In genomic region chr5:160174780-160175437, GRCh38 we compare ENCODE assay signal across 16 cellular contexts. TPM values are rescaled to one million over a fixed set of nuclear protein-coding genes. Genes with fewer than 3 reads are reported as not detected.
DNase-seq lines count a peak whose midpoint lies in the region; ATAC-seq and TF ChIP-seq lines count a peak whose summit lies in the region.
"Had no signal": no experiment of that assay in that cellular context is flagged by ENCODE, and none has a peak within 500 bp of the region (broad histone marks: within the 10 kb centered on the region; RNA-seq: fewer than 3 reads in every experiment).

No MANE protein-coding gene starts in this region.

- TF ChIP-seq CTCF in coronary artery (IDR thresholded peaks at IDR 0.05) = no peak
- TF ChIP-seq CTCF in nephron progenitor cell (IDR thresholded peaks at IDR 0.05) = no peak
- no peak for TF ChIP-seq CTCF in tibial artery (IDR thresholded peaks at IDR 0.05)

- no peak for ATAC-seq in GM19324 (IDR thresholded peaks at IDR 0.05; ENCODE audit: low FRiP score, unreplicated experiment)
- ATAC-seq: HCT116 had no signal

- H3K9me3 ChIP-seq in tibial artery = no peaks in the 10 kb centered on the region

- H3K4me3 ChIP-seq in coronary artery (peak overlapping the region; percentile 37), tibial artery (peak overlapping the region; percentile 34 to 47)

- peaks cover 0 to 26% (median 13%) of the 10 kb centered on the region in 4 donors for H3K4me1 ChIP-seq in tibial artery

- no peaks in the 10 kb centered on the region for H3K27me3 ChIP-seq in tibial artery

- intact Hi-C loops in tibial artery (cut with DNase I; ENCODE audit: low total_unique reads) = no loop called here

- DNase-seq in SK-N-DZ (ENCODE audit: low spot score) = peak; percentile 27
- DNase-seq in coronary artery (ENCODE audit: low spot score) = no peak
- no peak for DNase-seq in nephron progenitor cell
- no peak for DNase-seq in tibial artery
- no peak for DNase-seq in Ammon's horn (ENCODE audit: low spot score)
- DNase-seq in DMS 273 treated with DMSO at 0.1 percent for 48 hours (lab: John Stamatoyannopoulos, UW) = no peak
- DNase-seq: activated CD4-positive, alpha-beta T cell treated with anti-CD3 and anti-CD28 coated beads, Interleukin-2, amount 50 U/mL, for 4 hours; activated T-cell treated with anti-CD3 and anti-CD28 coated beads, Interleukin-2, amount 50 U/mL, for 1 hour; naive B cell; NCI-H2029 treated with DMSO at 0.1 percent for 48 hours; NCI-H748 treated with DMSO at 0.1 percent for 48 hours had no signal

- no peaks in the 10 kb centered on the region for H3K36me3 Mint-ChIP-seq in nephron progenitor cell (ENCODE audit: low read depth)
- H3K36me3 Mint-ChIP-seq: activated naive CD8-positive, alpha-beta T cell; naive B cell had no signal

- H3K27me3 Mint-ChIP-seq in nephron progenitor cell (ENCODE audit: low read depth, poor library complexity) = peaks cover 3% of the 10 kb centered on the region
- H3K27me3 Mint-ChIP-seq: activated naive CD8-positive, alpha-beta T cell had no signal

- peak overlapping the region; percentile 97 for H3K27ac Mint-ChIP-seq in nephron progenitor cell
- H3K27ac Mint-ChIP-seq: activated naive CD8-positive, alpha-beta T cell; naive B cell had no signal

- H3K27ac ChIP-seq in coronary artery (peak overlapping the region; percentile 67 to 70), tibial artery (peak overlapping the region; percentile 85 to 87)
- H3K27ac ChIP-seq: C4-2B had no signal

- H3K9me3 Mint-ChIP-seq in nephron progenitor cell = no peaks in the 10 kb centered on the region
- H3K9me3 Mint-ChIP-seq: naive B cell had no signal

- peaks cover 57% of the 10 kb centered on the region for H3K4me1 Mint-ChIP-seq in nephron progenitor cell
- H3K4me1 Mint-ChIP-seq: naive B cell had no signal

- H3K4me3 Mint-ChIP-seq in nephron progenitor cell = peak overlapping the region; percentile 34
- H3K4me3 Mint-ChIP-seq: activated naive CD8-positive, alpha-beta T cell had no signal

- H3K36me3 ChIP-seq in tibial artery = no peaks in the 10 kb centered on the region

RNA-seq across cellular contexts. Expression of gene FABP6, which starts 54.4 kb away (rescaled TPM):
- 30.8 and 33.4 TPM in 2 replicates for polyA plus RNA-seq in SK-N-DZ (2014; cell fraction: cytosol; rRNA removed)
- 18.4 and 28.8 TPM in 2 replicates for polyA plus RNA-seq in SK-N-DZ (2014; cell fraction: nucleus; rRNA removed)
- polyA plus RNA-seq: liver had no signal

RNA-seq across cellular contexts. Expression of gene PWWP2A, which starts 55.7 kb away (rescaled TPM):
- 29.7 and 38.6 TPM in 2 replicates for polyA plus RNA-seq in SK-N-DZ (2014; cell fraction: cytosol; rRNA removed)
- 28.4 and 33.5 TPM in 2 replicates for polyA plus RNA-seq in SK-N-DZ (2014; cell fraction: nucleus; rRNA removed)
